Comparison of ENCODE assay signal across 16 cellular contexts in genomic region chr13:30241537-30241936, GRCh38.
DNase-seq lines count a peak whose midpoint lies in the region; ATAC-seq lines count a peak whose summit lies in the region.
"Had no signal": no experiment of that assay in that cellular context is flagged by ENCODE, and none has a peak within 500 bp of the region (broad histone marks: within the 10 kb centered on the region; RNA-seq: fewer than 3 reads in every experiment).

No MANE protein-coding gene starts in this region.

- ATAC-seq in GM18508 (IDR thresholded peaks at IDR 0.05; ENCODE audit: insufficient read depth, unreplicated experiment) (peak; percentile 60), GM21381 (IDR thresholded peaks at IDR 0.05; ENCODE audit: unreplicated experiment) (peak; percentile 83), HG03095 (IDR thresholded peaks at IDR 0.05; ENCODE audit: unreplicated experiment) (peak; percentile 87), T-cell (replicated peaks in 1 of 4) (no peak)

- no peaks in the 10 kb centered on the region for H3K9me3 ChIP-seq in HAP-1

- H3K36me3 Mint-ChIP-seq in T-cell, result peaks cover 28% of the 10 kb centered on the region

- H3K4me1 ChIP-seq in HAP-1, result no peaks in the 10 kb centered on the region

- DNase-seq in fibroblast of peridontal ligament (ENCODE audit: extremely low read depth) (peak; percentile 59), T-cell (no peak), HAP-1 (ENCODE audit: low spot score in 2 of 2) (no peak), DMS 273 treated with DMSO at 0.1 percent for 48 hours (lab: John Stamatoyannopoulos, UW) (no peak), NCI-H774 (lab: John Stamatoyannopoulos, UW) (no peak)
- DNase-seq: activated CD4-positive, alpha-beta T cell treated with anti-CD3 and anti-CD28 coated beads for 1 hour; HFFc6; NCI-H1417 treated with DMSO at 0.1 percent for 48 hours; NCI-H526 treated with DMSO at 0.1 percent for 48 hours; occipital lobe had no signal

- POLR2A ChIA-PET in T-cell (lab: Charles Lee), result no interaction called here

- in situ Hi-C loops in HAP-1 (cut with MboI; ENCODE audit: low sequenced_read_pairs), result no loop called here

- H3K4me3 ChIP-seq in HAP-1, result no peak overlapping the region
- H3K4me3 ChIP-seq: SK-N-MC had no signal

- peaks cover 0 to 6% (median 0%) of the 10 kb centered on the region in 3 donors for H3K9me3 Mint-ChIP-seq in T-cell
- H3K9me3 Mint-ChIP-seq: memory B cell had no signal

- no peak overlapping the region for H3K4me3 Mint-ChIP-seq in T-cell
- H3K4me3 Mint-ChIP-seq: HFFc6, memory B cell had no signal

- CTCF ChIA-PET in T-cell (lab: Charles Lee), result no interaction called here

- H3K27ac Mint-ChIP-seq in T-cell, result no peak overlapping the region
- H3K27ac Mint-ChIP-seq: activated T-helper 2 cell treated with anti-CD3 and anti-CD28 coated beads, Interferon-gamma antibody, Interleukin-2, Interleukin-4, amounts not matched to agents 10 μg/mL and 5 μg/mL and 100 μg/mL, durations not matched to agents 14 hours and 24 hours and 36 hours; HFFc6; memory B cell had no signal

- H3K36me3 ChIP-seq in HAP-1 (replicated peaks), result 0 out of 2 replicates have a peak, but pooled peaks cover 3% of the 10 kb centered on the region

- no peaks in the 10 kb centered on the region for H3K27me3 ChIP-seq in HAP-1 (ENCODE audit: low read depth)

- no peaks in the 10 kb centered on the region for H3K27me3 Mint-ChIP-seq in T-cell
- H3K27me3 Mint-ChIP-seq: memory B cell had no signal

- peaks cover 0 to 3% (median 0%) of the 10 kb centered on the region in 3 donors for H3K4me1 Mint-ChIP-seq in T-cell
- H3K4me1 Mint-ChIP-seq: memory B cell had no signal

Comparison
In these comparisons a context has a peak if more than half of its experiments do, and no peak if none do; other contexts are left out.
1. ATAC-seq: peak in GM18508 (single experiment), GM21381 (single experiment) and HG03095 (single experiment); none in T-cell (0 of 4).